Comparison of ENCODE assay signal across 13 cellular contexts in genomic region chr5:171667341-171668096, GRCh38.
A peak's percentile ranks its signal among the peaks of the same experiment; 100 is the strongest.
DNase-seq lines count a peak whose midpoint lies in the region; ATAC-seq and TF ChIP-seq lines count a peak whose summit lies in the region.
"Had no signal": no experiment of that assay in that cellular context is flagged by ENCODE, and none has a peak within 500 bp of the region (broad histone marks: within the 10 kb centered on the region; RNA-seq: fewer than 3 reads in every experiment).

No MANE protein-coding gene starts in this region.

- CTCF ChIA-PET in MCF 10A (lab: Yijun Ruan, JAX): interaction anchor here (0.6 to 1.2 kb wide), 3 partner anchors 9 to 183 kb away, joined by 3 read pairs; no protein-coding TSS in a partner anchor

- no TSS peak for BruUV-seq in MCF 10A (replicated peaks; lab: Mats Ljungman, UMichigan)

- peaks cover 4% of the 10 kb centered on the region for H3K27me3 Mint-ChIP-seq in GM23338 (ENCODE audit: insufficient read depth, low read depth, poor library complexity)
- H3K27me3 Mint-ChIP-seq in MCF 10A (ENCODE audit: insufficient read depth, unreplicated experiment): no peaks in the 10 kb centered on the region

- 0 out of 4 replicates have a peak, but pooled peaks of 1 of the 2 experiments have one; percentile 18 for TF ChIP-seq CTCF in GM23338 (conservative IDR thresholded peaks at IDR 0.05; ENCODE audit: low read depth in 2 of 2)
- peak; percentile 8 for TF ChIP-seq CTCF in MCF 10A (IDR thresholded peaks at IDR 0.05; ENCODE audit: unreplicated experiment)

- 0 out of 2 replicates have a peak overlapping the region, but pooled peaks have one; percentile 40 for H3K27ac ChIP-seq in GM23338 (ENCODE audit: low read depth)

- ATAC-seq in GM23338 (peak; percentile 95), sciatic nerve (peak; percentile 92), HG03571 (IDR thresholded peaks at IDR 0.05; ENCODE audit: unreplicated experiment) (no peak)

- no peaks in the 10 kb centered on the region for H3K36me3 ChIP-seq in GM23338 (ENCODE audit: insufficient read depth)

- peak; percentile 91 for DNase-seq in GM23338 (ENCODE audit: low spot score)
- DNase-seq in MCF 10A (ENCODE audit: unreplicated experiment): peak; percentile 68
- DNase-seq in hepatic stellate cell (ENCODE audit: low spot score): peak; percentile 41
- DNase-seq in sciatic nerve (ENCODE audit: low spot score): peak; percentile 67
- DNase-seq in NCI-H446 treated with DMSO at 0.1 percent for 48 hours (lab: John Stamatoyannopoulos, UW): no peak
- no peak for DNase-seq in stimulated activated naive CD4-positive, alpha-beta T cell (lab: John Stamatoyannopoulos, UW)
- DNase-seq in epidermal melanocyte (ENCODE audit: insufficient read length, low spot score): no peak
- DNase-seq: activated CD4-positive, alpha-beta T cell treated with anti-CD3 and anti-CD28 coated beads, Interleukin-2, amount 50 U/mL, for 4 hours; cortex of kidney; DMS153; naive B cell; NCI-H146 had no signal

- peaks cover 17% of the 10 kb centered on the region for H3K4me1 ChIP-seq in GM23338 (ENCODE audit: insufficient read depth)

- H3K4me1 Mint-ChIP-seq in GM23338 (peaks cover 13% of the 10 kb centered on the region; the same call in 2 of the 3 replicates), MCF 10A (ENCODE audit: insufficient read depth, unreplicated experiment) (no peaks in the 10 kb centered on the region)
- H3K4me1 Mint-ChIP-seq: naive B cell had no signal

- no peaks in the 10 kb centered on the region for H3K9me2 ChIP-seq in GM23338 (ENCODE audit: insufficient read depth)

- H3K9me3 Mint-ChIP-seq in GM23338 (no peaks in the 10 kb centered on the region), MCF 10A (ENCODE audit: unreplicated experiment) (no peaks in the 10 kb centered on the region)
- H3K9me3 Mint-ChIP-seq: naive B cell had no signal

- H3K36me3 Mint-ChIP-seq in GM23338 (ENCODE audit: low read depth) (no peaks in the 10 kb centered on the region), MCF 10A (ENCODE audit: insufficient read depth, unreplicated experiment) (no peaks in the 10 kb centered on the region)
- H3K36me3 Mint-ChIP-seq: naive B cell had no signal

- POLR2A ChIA-PET in MCF 10A (lab: Yijun Ruan, JAX): interaction anchor here (1.0 kb wide), 1 partner anchor 10 kb away, joined by 4 read pairs; no protein-coding TSS in a partner anchor

- H3K4me2 ChIP-seq in GM23338: peak overlapping the region; percentile 73

- H2AFZ ChIP-seq in GM23338: peak overlapping the region; percentile 99

- H3K27me3 ChIP-seq in GM23338 (ENCODE audit: insufficient read depth): no peaks in the 10 kb centered on the region; the same call in 1 of the 2 replicates

- no peaks in the 10 kb centered on the region for H3K79me2 ChIP-seq in GM23338 (replicated peaks; ENCODE audit: insufficient read depth)

- H3K27ac Mint-ChIP-seq in GM23338 (peak overlapping the region; percentile 56; the same call in 1 of the 2 replicates), MCF 10A (ENCODE audit: low read depth, unreplicated experiment) (no peak overlapping the region)
- H3K27ac Mint-ChIP-seq: naive B cell had no signal

- intact Hi-C loops in MCF 10A (cut with micrococcal nuclease) (no loop called here), sciatic nerve (cut with DNase I) (no loop called here)

- peak overlapping the region; percentile 39 for H3K4me3 ChIP-seq in GM23338

- no peaks in the 10 kb centered on the region for H3F3A ChIP-seq in GM23338 (replicated peaks; ENCODE audit: low read depth)

- no peaks in the 10 kb centered on the region for H4K20me1 ChIP-seq in GM23338 (replicated peaks; ENCODE audit: insufficient read depth)

- H3K4me3 Mint-ChIP-seq in GM23338 (no peak overlapping the region), MCF 10A (ENCODE audit: unreplicated experiment) (no peak overlapping the region)
- H3K4me3 Mint-ChIP-seq: naive B cell had no signal

TF ChIP-seq in GM23338, 12 proteins besides CTCF, POLR2A, EP300 and RAD21 (continues in another document):
- TF ChIP-seq CREB1 (CRISPR knock-in tag; IDR thresholded peaks at IDR 0.05; ENCODE audit: low read depth): no peak
- no peak for TF ChIP-seq JUNB (IDR thresholded peaks at IDR 0.05; ENCODE audit: unreplicated experiment)
- TF ChIP-seq STAT1 (IDR thresholded peaks at IDR 0.05; ENCODE audit: unreplicated experiment): no peak
- TF ChIP-seq NANOG (IDR thresholded peaks at IDR 0.05; ENCODE audit: borderline replicate concordance): no peak
- TF ChIP-seq REST (IDR thresholded peaks at IDR 0.05; ENCODE audit: unreplicated experiment): no peak
- no peak for TF ChIP-seq POLR2AphosphoS5 (IDR thresholded peaks at IDR 0.05; ENCODE audit: low read depth)
- no peak for TF ChIP-seq ZNF114 (CRISPR knock-in tag; IDR thresholded peaks at IDR 0.05)
- TF ChIP-seq ZNF331 (CRISPR knock-in tag; IDR thresholded peaks at IDR 0.05; ENCODE audit: low read depth): no peak
- TF ChIP-seq, protein P1, sequence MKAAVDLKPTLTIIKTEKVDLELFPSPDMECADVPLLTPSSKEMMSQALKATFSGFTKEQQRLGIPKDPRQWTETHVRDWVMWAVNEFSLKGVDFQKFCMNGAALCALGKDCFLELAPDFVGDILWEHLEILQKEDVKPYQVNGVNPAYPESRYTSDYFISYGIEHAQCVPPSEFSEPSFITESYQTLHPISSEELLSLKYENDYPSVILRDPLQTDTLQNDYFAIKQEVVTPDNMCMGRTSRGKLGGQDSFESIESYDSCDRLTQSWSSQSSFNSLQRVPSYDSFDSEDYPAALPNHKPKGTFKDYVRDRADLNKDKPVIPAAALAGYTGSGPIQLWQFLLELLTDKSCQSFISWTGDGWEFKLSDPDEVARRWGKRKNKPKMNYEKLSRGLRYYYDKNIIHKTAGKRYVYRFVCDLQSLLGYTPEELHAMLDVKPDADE (IDR thresholded peaks at IDR 0.05): no peak
- no peak for TF ChIP-seq EZH2phosphoT487 (IDR thresholded peaks at IDR 0.05; ENCODE audit: unreplicated experiment)
- TF ChIP-seq EZH2 (IDR thresholded peaks at IDR 0.05; ENCODE audit: low read depth, unreplicated experiment): no peak

Comparison
In these comparisons a context has a peak if more than half of its experiments do, and no peak if none do; other contexts are left out.
1. DNase-seq: peak in GM23338 (single experiment), MCF 10A (single experiment), hepatic stellate cell (single experiment) and sciatic nerve (single experiment); none in NCI-H446 treated with DMSO at 0.1 percent for 48 hours (single experiment), stimulated activated naive CD4-positive, alpha-beta T cell (0 of 6) and epidermal melanocyte (single experiment).